Comparison of ENCODE assay signal across 8 cellular contexts in genomic region chr11:3454844-3455243, GRCh38.
DNase-seq lines count a peak whose midpoint lies in the region; ATAC-seq and TF ChIP-seq lines count a peak whose summit lies in the region.
"Not testable (repeated sequence)": the region's sequence is repeated elsewhere in the genome, so short reads cannot be mapped to it uniquely, and the experiment has no call there.

No MANE protein-coding gene starts in this region.

- H4K20me1 ChIP-seq in H9 (ENCODE audit: control insufficient read depth, insufficient read depth, insufficient read length): not testable (repeated sequence)

- H3K9me3 ChIP-seq in H9 (ENCODE audit: control insufficient read depth, low read depth, low read length): not testable (repeated sequence)

- not testable (repeated sequence) for ATAC-seq in natural killer cell treated with Interleukin-12 subunit alpha and Interleukin-12 subunit beta and Interleukin-15 and Interleukin-18, amount 100 ng/mL, for 72 hours

- not testable (repeated sequence) for H3K27ac Mint-ChIP-seq in H9; natural killer cell treated with Interleukin-12 subunit alpha and Interleukin-12 subunit beta and Interleukin-15 and Interleukin-18, amount 100 ng/mL, for 72 hours

- H3K4me2 ChIP-seq in H9 (ENCODE audit: insufficient read depth, insufficient read length, low read length): not testable (repeated sequence)

- H3K4me1 ChIP-seq in H9 (ENCODE audit: insufficient read depth, low read length): not testable (repeated sequence)

- TF ChIP-seq CTCF in AG09309 (IDR thresholded peaks at IDR 0.05; ENCODE audit: control insufficient read depth, insufficient read depth, low read depth, low read length, missing control alignments) (peak; percentile 63), H9 (conservative IDR thresholded peaks at IDR 0.05) (peak; percentile 80)

- H4K91ac ChIP-seq in H9 (ENCODE audit: insufficient read length, low read depth, low read length): not testable (repeated sequence)

- not testable (repeated sequence) for H3K79me2 ChIP-seq in H9 (ENCODE audit: insufficient read depth, low read length)

- DNase-seq in AG09309 (ENCODE audit: low read depth): peak; percentile 18
- peak; percentile 64 for DNase-seq in H9
- peak; percentile 38 for DNase-seq in NCI-H526 treated with DMSO at 0.1 percent for 48 hours (lab: John Stamatoyannopoulos, UW)
- peak; percentile 47 for DNase-seq in activated CD4-positive, CD25-positive, alpha-beta regulatory T cell treated with anti-CD3 and anti-CD28 coated beads, Interleukin-2, amount 50 U/mL, for 72 hours
- peak; percentile 44 for DNase-seq in amniotic epithelial cell (ENCODE audit: low read depth)
- DNase-seq in globus pallidus (ENCODE audit: low spot score): peak; percentile 34
- not testable (repeated sequence) for DNase-seq in natural killer cell treated with Interleukin-12 subunit alpha and Interleukin-12 subunit beta and Interleukin-15 and Interleukin-18, amount 100 ng/mL, for 72 hours (ENCODE audit: low spot score)
- DNase-seq in stimulated activated CD4-positive, alpha-beta T cell treated with anti-CD3 and anti-CD28 coated beads, Interleukin-4, amount 100 ng/mL, for 48 hours (ENCODE audit: low read depth in 2 of 2): peak; percentile 23 to 32

- H2BK120ac ChIP-seq in H9 (ENCODE audit: low read depth, low read length, poor library complexity, severe bottlenecking): not testable (repeated sequence)

- not testable (repeated sequence) for H2BK5ac ChIP-seq in H9 (ENCODE audit: insufficient read length, low read length)

- not testable (repeated sequence) for H2BK20ac ChIP-seq in H9 (ENCODE audit: low read depth, low read length, poor library complexity, severe bottlenecking)

- not testable (repeated sequence) for H3K4ac ChIP-seq in H9 (ENCODE audit: low read depth, low read length)

- H3K4me3 ChIP-seq in AG09309 (ENCODE audit: control insufficient read depth, low read depth, low read length): not testable (repeated sequence)

- not testable (repeated sequence) for H2BK15ac ChIP-seq in H9 (ENCODE audit: low read depth, low read length)

- H3K36me3 Mint-ChIP-seq in H9 (ENCODE audit: insufficient read depth in 1 of 3, low read depth in 3 of 3); natural killer cell treated with Interleukin-12 subunit alpha and Interleukin-12 subunit beta and Interleukin-15 and Interleukin-18, amount 100 ng/mL, for 72 hours: not testable (repeated sequence)

- H3K23me2 ChIP-seq in H9 (ENCODE audit: insufficient read length, low read depth, low read length, poor library complexity, severe bottlenecking): not testable (repeated sequence)

- not testable (repeated sequence) for H3K27me3 Mint-ChIP-seq in H9 (ENCODE audit: low read depth)
- H3K27me3 Mint-ChIP-seq in natural killer cell treated with Interleukin-12 subunit alpha and Interleukin-12 subunit beta and Interleukin-15 and Interleukin-18, amount 100 ng/mL, for 72 hours: peaks cover 15 to 26% of the 10 kb centered on the region in 2 donors

- not testable (repeated sequence) for H4K5ac ChIP-seq in H9 (ENCODE audit: insufficient read length, low read depth, low read length)

- no CpG with 5 or more reads among the region's 16 CpGs for WGBS in H9 (ENCODE audit: extremely low coverage, insufficient read length, low lambda C conversion rate)

- not testable (repeated sequence) for H3K23ac ChIP-seq in H9 (ENCODE audit: insufficient read length, low read depth, low read length)

- not testable (repeated sequence) for H3T11ph ChIP-seq in H9 (ENCODE audit: low read length)

- not testable (repeated sequence) for H3K79me1 ChIP-seq in H9 (ENCODE audit: insufficient read depth, low read depth, low read length, poor library complexity, severe bottlenecking)

- not testable (repeated sequence) for H4K8ac ChIP-seq in H9 (replicated peaks; ENCODE audit: insufficient read length, low read depth, low read length)

- not testable (repeated sequence) for H2AFZ ChIP-seq in H9 (ENCODE audit: low read length)

- not testable (repeated sequence) for H3K4me3 Mint-ChIP-seq in H9
- H3K4me3 Mint-ChIP-seq in natural killer cell treated with Interleukin-12 subunit alpha and Interleukin-12 subunit beta and Interleukin-15 and Interleukin-18, amount 100 ng/mL, for 72 hours: peak overlapping the region; percentile 76

- not testable (repeated sequence) for H3K9ac ChIP-seq in H9 (ENCODE audit: extremely low read depth, insufficient read length, low read length)

- not testable (repeated sequence) for H2AK5ac ChIP-seq in H9 (ENCODE audit: insufficient read length, low read length)

- H3K4me1 Mint-ChIP-seq in H9: peaks cover 14 to 18% of the 10 kb centered on the region in 2 experiments
- peaks cover 9 to 13% of the 10 kb centered on the region in 2 donors for H3K4me1 Mint-ChIP-seq in natural killer cell treated with Interleukin-12 subunit alpha and Interleukin-12 subunit beta and Interleukin-15 and Interleukin-18, amount 100 ng/mL, for 72 hours (ENCODE audit: low read depth in 2 of 2)

- H3K27me3 ChIP-seq in H9 (ENCODE audit: insufficient read depth, low read length): not testable (repeated sequence)

- H3K27ac ChIP-seq in H9 (ENCODE audit: insufficient read length, low read depth, low read length): not testable (repeated sequence)

- H3K9me3 Mint-ChIP-seq in H9; natural killer cell treated with Interleukin-12 subunit alpha and Interleukin-12 subunit beta and Interleukin-15 and Interleukin-18, amount 100 ng/mL, for 72 hours: not testable (repeated sequence)

- H2BK12ac ChIP-seq in H9 (ENCODE audit: insufficient read length, low read depth, low read length): not testable (repeated sequence)

- H3K18ac ChIP-seq in H9 (ENCODE audit: insufficient read length, low read depth, low read length): not testable (repeated sequence)

- not testable (repeated sequence) for H3K14ac ChIP-seq in H9 (ENCODE audit: insufficient read depth, low read length)

- H3K56ac ChIP-seq in H9 (ENCODE audit: insufficient read length, low read depth, low read length): not testable (repeated sequence)
